1 cellular context compared by ENCODE assay signal in the genomic region with DNA sequence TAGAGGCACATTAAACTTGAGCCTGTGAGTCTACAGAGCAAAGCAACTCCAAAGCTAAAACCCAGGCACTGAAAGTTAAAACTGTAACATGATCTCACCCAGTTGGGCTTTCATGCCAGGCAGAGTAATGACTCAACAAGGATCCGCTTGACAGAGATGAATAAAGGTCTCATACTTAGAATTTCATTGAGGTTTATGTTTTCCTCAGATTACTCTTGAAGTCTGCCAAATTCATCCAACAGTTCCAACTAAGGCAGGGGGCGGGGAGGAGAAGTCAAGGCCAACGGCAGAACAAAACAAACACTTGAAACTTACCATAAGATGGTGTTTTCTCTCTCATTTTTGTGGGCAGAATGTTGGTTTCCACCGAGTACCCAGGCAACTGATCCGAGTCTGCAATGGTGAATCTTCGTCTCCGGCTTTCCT.
TF ChIP-seq lines count a peak whose summit lies in the region.

No MANE protein-coding gene starts in this region.

TF ChIP-seq in HEK293, 187 proteins besides CTCF, POLR2A, EP300 and RAD21 (continued from another document and continues in another):
- TF ChIP-seq, protein P1, sequence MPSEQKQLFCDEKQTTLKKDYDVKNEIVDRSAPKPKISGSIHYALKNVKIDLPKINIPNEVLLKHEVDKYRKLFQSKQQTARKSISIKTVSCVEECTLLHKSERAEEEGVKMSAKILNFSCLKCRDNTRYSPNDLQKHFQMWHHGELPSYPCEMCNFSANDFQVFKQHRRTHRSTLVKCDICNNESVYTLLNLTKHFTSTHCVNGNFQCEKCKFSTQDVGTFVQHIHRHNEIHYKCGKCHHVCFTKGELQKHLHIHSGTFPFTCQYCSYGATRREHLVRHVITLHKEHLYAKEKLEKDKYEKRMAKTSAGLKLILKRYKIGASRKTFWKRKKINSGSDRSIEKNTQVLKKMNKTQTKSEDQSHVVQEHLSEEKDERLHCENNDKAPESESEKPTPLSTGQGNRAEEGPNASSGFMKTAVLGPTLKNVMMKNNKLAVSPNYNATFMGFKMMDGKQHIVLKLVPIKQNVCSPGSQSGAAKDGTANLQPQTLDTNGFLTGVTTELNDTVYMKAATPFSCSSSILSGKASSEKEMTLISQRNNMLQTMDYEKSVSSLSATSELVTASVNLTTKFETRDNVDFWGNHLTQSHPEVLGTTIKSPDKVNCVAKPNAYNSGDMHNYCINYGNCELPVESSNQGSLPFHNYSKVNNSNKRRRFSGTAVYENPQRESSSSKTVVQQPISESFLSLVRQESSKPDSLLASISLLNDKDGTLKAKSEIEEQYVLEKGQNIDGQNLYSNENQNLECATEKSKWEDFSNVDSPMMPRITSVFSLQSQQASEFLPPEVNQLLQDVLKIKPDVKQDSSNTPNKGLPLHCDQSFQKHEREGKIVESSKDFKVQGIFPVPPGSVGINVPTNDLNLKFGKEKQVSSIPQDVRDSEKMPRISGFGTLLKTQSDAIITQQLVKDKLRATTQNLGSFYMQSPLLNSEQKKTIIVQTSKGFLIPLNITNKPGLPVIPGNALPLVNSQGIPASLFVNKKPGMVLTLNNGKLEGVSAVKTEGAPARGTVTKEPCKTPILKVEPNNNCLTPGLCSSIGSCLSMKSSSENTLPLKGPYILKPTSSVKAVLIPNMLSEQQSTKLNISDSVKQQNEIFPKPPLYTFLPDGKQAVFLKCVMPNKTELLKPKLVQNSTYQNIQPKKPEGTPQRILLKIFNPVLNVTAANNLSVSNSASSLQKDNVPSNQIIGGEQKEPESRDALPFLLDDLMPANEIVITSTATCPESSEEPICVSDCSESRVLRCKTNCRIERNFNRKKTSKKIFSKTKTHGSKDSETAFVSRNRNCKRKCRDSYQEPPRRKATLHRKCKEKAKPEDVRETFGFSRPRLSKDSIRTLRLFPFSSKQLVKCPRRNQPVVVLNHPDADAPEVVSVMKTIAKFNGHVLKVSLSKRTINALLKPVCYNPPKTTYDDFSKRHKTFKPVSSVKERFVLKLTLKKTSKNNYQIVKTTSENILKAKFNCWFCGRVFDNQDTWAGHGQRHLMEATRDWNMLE (tag by site-specific recombination; conservative IDR thresholded peaks at IDR 0.05; ENCODE audit: low read depth), result 0 out of 2 replicates have a peak, but pooled peaks have one; percentile 29
- TF ChIP-seq ZNF335 (tag by site-specific recombination; conservative IDR thresholded peaks at IDR 0.05), result 0 out of 2 replicates have a peak, but pooled peaks have one; percentile 13
- TF ChIP-seq, protein P2, sequence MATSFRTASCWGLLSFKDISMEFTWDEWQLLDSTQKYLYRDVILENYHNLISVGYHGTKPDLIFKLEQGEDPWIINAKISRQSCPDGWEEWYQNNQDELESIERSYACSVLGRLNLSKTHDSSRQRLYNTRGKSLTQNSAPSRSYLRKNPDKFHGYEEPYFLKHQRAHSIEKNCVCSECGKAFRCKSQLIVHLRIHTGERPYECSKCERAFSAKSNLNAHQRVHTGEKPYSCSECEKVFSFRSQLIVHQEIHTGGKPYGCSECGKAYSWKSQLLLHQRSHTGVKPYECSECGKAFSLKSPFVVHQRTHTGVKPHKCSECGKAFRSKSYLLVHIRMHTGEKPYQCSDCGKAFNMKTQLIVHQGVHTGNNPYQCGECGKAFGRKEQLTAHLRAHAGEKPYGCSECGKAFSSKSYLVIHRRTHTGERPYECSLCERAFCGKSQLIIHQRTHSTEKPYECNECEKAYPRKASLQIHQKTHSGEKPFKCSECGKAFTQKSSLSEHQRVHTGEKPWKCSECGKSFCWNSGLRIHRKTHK (tag by site-specific recombination; IDR thresholded peaks at IDR 0.05), result no peak
- no peak for TF ChIP-seq ZNF48 (tag by site-specific recombination; IDR thresholded peaks at IDR 0.05)
- no peak for TF ChIP-seq ZNF571 (tag by site-specific recombination; IDR thresholded peaks at IDR 0.05)
- TF ChIP-seq, protein P3, sequence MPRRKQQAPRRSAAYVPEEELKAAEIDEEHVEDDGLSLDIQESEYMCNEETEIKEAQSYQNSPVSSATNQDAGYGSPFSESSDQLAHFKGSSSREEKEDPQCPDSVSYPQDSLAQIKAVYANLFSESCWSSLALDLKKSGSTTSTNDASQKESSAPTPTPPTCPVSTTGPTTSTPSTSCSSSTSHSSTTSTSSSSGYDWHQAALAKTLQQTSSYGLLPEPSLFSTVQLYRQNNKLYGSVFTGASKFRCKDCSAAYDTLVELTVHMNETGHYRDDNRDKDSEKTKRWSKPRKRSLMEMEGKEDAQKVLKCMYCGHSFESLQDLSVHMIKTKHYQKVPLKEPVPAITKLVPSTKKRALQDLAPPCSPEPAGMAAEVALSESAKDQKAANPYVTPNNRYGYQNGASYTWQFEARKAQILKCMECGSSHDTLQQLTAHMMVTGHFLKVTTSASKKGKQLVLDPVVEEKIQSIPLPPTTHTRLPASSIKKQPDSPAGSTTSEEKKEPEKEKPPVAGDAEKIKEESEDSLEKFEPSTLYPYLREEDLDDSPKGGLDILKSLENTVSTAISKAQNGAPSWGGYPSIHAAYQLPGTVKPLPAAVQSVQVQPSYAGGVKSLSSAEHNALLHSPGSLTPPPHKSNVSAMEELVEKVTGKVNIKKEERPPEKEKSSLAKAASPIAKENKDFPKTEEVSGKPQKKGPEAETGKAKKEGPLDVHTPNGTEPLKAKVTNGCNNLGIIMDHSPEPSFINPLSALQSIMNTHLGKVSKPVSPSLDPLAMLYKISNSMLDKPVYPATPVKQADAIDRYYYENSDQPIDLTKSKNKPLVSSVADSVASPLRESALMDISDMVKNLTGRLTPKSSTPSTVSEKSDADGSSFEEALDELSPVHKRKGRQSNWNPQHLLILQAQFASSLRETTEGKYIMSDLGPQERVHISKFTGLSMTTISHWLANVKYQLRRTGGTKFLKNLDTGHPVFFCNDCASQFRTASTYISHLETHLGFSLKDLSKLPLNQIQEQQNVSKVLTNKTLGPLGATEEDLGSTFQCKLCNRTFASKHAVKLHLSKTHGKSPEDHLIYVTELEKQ (tag by site-specific recombination; IDR thresholded peaks at IDR 0.05; ENCODE audit: borderline replicate concordance), result peak; percentile 73
- TF ChIP-seq ZNF777 (tag by site-specific recombination; IDR thresholded peaks at IDR 0.05; ENCODE audit: borderline replicate concordance), result no peak
- no peak for TF ChIP-seq ZNF16 (tag by site-specific recombination; IDR thresholded peaks at IDR 0.05; ENCODE audit: low read depth)
- TF ChIP-seq BCL11A (tag by site-specific recombination; IDR thresholded peaks at IDR 0.05; ENCODE audit: low read depth), result no peak
- TF ChIP-seq, protein P4, sequence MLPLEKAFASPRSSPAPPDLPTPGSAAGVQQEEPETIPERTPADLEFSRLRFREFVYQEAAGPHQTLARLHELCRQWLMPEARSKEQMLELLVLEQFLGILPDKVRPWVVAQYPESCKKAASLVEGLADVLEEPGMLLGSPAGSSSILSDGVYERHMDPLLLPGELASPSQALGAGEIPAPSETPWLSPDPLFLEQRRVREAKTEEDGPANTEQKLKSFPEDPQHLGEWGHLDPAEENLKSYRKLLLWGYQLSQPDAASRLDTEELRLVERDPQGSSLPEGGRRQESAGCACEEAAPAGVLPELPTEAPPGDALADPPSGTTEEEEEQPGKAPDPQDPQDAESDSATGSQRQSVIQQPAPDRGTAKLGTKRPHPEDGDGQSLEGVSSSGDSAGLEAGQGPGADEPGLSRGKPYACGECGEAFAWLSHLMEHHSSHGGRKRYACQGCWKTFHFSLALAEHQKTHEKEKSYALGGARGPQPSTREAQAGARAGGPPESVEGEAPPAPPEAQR (tag by site-specific recombination; IDR thresholded peaks at IDR 0.05), result no peak
- no peak for TF ChIP-seq ZNF555 (tag by site-specific recombination; conservative IDR thresholded peaks at IDR 0.05)
- no peak for TF ChIP-seq KLF7 (tag by site-specific recombination; IDR thresholded peaks at IDR 0.05; ENCODE audit: borderline replicate concordance)
- TF ChIP-seq SCRT1 (tag by site-specific recombination; IDR thresholded peaks at IDR 0.05; ENCODE audit: borderline replicate concordance), result no peak
- TF ChIP-seq, protein P5, sequence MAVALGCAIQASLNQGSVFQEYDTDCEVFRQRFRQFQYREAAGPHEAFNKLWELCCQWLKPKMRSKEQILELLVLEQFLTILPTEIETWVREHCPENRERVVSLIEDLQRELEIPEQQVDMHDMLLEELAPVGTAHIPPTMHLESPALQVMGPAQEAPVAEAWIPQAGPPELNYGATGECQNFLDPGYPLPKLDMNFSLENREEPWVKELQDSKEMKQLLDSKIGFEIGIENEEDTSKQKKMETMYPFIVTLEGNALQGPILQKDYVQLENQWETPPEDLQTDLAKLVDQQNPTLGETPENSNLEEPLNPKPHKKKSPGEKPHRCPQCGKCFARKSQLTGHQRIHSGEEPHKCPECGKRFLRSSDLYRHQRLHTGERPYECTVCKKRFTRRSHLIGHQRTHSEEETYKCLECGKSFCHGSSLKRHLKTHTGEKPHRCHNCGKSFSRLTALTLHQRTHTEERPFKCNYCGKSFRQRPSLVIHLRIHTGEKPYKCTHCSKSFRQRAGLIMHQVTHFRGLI (tag by site-specific recombination; IDR thresholded peaks at IDR 0.05), result peak; percentile 99
- TF ChIP-seq HOXA7 (CRISPR knock-in tag; IDR thresholded peaks at IDR 0.05; ENCODE audit: borderline replicate concordance), result no peak
- peak; percentile 68 for TF ChIP-seq ZXDB (tag by site-specific recombination; IDR thresholded peaks at IDR 0.05)
- peak; percentile 77 for TF ChIP-seq ZNF629 (tag by site-specific recombination; IDR thresholded peaks at IDR 0.05)
- TF ChIP-seq ZNF544 (tag by site-specific recombination; IDR thresholded peaks at IDR 0.05), result no peak
- no peak for TF ChIP-seq ZNF626 (tag by site-specific recombination; IDR thresholded peaks at IDR 0.05)
- TF ChIP-seq HOXD13 (CRISPR knock-in tag; IDR thresholded peaks at IDR 0.05; ENCODE audit: borderline replicate concordance), result no peak
- TF ChIP-seq, protein P6, sequence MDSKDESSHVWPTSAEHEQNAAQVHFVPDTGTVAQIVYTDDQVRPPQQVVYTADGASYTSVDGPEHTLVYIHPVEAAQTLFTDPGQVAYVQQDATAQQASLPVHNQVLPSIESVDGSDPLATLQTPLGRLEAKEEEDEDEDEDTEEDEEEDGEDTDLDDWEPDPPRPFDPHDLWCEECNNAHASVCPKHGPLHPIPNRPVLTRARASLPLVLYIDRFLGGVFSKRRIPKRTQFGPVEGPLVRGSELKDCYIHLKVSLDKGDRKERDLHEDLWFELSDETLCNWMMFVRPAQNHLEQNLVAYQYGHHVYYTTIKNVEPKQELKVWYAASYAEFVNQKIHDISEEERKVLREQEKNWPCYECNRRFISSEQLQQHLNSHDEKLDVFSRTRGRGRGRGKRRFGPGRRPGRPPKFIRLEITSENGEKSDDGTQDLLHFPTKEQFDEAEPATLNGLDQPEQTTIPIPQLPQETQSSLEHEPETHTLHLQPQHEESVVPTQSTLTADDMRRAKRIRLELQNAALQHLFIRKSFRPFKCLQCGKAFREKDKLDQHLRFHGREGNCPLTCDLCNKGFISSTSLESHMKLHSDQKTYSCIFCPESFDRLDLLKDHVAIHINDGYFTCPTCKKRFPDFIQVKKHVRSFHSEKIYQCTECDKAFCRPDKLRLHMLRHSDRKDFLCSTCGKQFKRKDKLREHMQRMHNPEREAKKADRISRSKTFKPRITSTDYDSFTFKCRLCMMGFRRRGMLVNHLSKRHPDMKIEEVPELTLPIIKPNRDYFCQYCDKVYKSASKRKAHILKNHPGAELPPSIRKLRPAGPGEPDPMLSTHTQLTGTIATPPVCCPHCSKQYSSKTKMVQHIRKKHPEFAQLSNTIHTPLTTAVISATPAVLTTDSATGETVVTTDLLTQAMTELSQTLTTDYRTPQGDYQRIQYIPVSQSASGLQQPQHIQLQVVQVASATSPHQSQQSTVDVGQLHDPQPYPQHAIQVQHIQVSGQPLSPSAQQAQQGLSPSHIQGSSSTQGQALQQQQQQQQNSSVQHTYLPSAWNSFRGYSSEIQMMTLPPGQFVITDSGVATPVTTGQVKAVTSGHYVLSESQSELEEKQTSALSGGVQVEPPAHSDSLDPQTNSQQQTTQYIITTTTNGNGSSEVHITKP (tag by site-specific recombination; IDR thresholded peaks at IDR 0.05), result peak; percentile 65; the same call in 1 of the 2 replicates
- no peak for TF ChIP-seq ZNF157 (tag by site-specific recombination; IDR thresholded peaks at IDR 0.05)
- TF ChIP-seq, protein P7, sequence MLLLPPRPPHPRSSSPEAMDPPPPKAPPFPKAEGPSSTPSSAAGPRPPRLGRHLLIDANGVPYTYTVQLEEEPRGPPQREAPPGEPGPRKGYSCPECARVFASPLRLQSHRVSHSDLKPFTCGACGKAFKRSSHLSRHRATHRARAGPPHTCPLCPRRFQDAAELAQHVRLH (tag by site-specific recombination; IDR thresholded peaks at IDR 0.05), result no peak
- TF ChIP-seq ZNF768 (tag by site-specific recombination; IDR thresholded peaks at IDR 0.05), result no peak
- TF ChIP-seq, protein P8, sequence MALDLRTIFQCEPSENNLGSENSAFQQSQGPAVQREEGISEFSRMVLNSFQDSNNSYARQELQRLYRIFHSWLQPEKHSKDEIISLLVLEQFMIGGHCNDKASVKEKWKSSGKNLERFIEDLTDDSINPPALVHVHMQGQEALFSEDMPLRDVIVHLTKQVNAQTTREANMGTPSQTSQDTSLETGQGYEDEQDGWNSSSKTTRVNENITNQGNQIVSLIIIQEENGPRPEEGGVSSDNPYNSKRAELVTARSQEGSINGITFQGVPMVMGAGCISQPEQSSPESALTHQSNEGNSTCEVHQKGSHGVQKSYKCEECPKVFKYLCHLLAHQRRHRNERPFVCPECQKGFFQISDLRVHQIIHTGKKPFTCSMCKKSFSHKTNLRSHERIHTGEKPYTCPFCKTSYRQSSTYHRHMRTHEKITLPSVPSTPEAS (tag by site-specific recombination; IDR thresholded peaks at IDR 0.05), result no peak
- no peak for TF ChIP-seq ZNF747 (tag by site-specific recombination; IDR thresholded peaks at IDR 0.05)
- no peak for TF ChIP-seq ZNF112 (tag by site-specific recombination; IDR thresholded peaks at IDR 0.05)
- TF ChIP-seq ZBTB48 (tag by site-specific recombination; IDR thresholded peaks at IDR 0.05), result no peak
- peak; percentile 83 for TF ChIP-seq ZEB2 (tag by site-specific recombination; IDR thresholded peaks at IDR 0.05)
- TF ChIP-seq ZNF350 (tag by site-specific recombination; IDR thresholded peaks at IDR 0.05), result no peak
- no peak for TF ChIP-seq ZFP41 (tag by site-specific recombination; IDR thresholded peaks at IDR 0.05; ENCODE audit: borderline replicate concordance)
- peak; percentile 68 for TF ChIP-seq KLF10 (tag by site-specific recombination; IDR thresholded peaks at IDR 0.05)
- no peak for TF ChIP-seq ZNF560 (tag by site-specific recombination; IDR thresholded peaks at IDR 0.05; ENCODE audit: borderline replicate concordance)
- TF ChIP-seq ZBTB8A (tag by site-specific recombination; IDR thresholded peaks at IDR 0.05), result peak; percentile 57
- peak; percentile 57 for TF ChIP-seq ZNF660 (tag by site-specific recombination; IDR thresholded peaks at IDR 0.05)
- TF ChIP-seq YY2 (tag by site-specific recombination; IDR thresholded peaks at IDR 0.05), result no peak
- no peak for TF ChIP-seq EGR2 (tag by site-specific recombination; IDR thresholded peaks at IDR 0.05; ENCODE audit: low read depth)
- TF ChIP-seq ZNF366 (tag by site-specific recombination; conservative IDR thresholded peaks at IDR 0.05), result peak; percentile 82
- TF ChIP-seq ZFP3 (tag by site-specific recombination; IDR thresholded peaks at IDR 0.05; ENCODE audit: low read depth), result no peak
- TF ChIP-seq ZBTB1 (tag by site-specific recombination; IDR thresholded peaks at IDR 0.05), result no peak
- TF ChIP-seq ZNF37A (tag by site-specific recombination; IDR thresholded peaks at IDR 0.05), result no peak
- no peak for TF ChIP-seq ZNF121 (tag by site-specific recombination; IDR thresholded peaks at IDR 0.05)
- TF ChIP-seq ZBTB17 (tag by site-specific recombination; IDR thresholded peaks at IDR 0.05), result peak; percentile 83
- TF ChIP-seq ZNF211 (tag by site-specific recombination; IDR thresholded peaks at IDR 0.05; ENCODE audit: low read depth), result no peak
- TF ChIP-seq ZNF426 (tag by site-specific recombination; IDR thresholded peaks at IDR 0.05), result no peak
- no peak for TF ChIP-seq ZFP37 (tag by site-specific recombination; IDR thresholded peaks at IDR 0.05)
